Comparison of ENCODE assay signal across 32 cellular contexts in genomic region chr1:30068787-30069472, GRCh38.
"Had no signal": no experiment of that assay in that cellular context is flagged by ENCODE, and none has a peak within 500 bp of the region (broad histone marks: within the 10 kb centered on the region; RNA-seq: fewer than 3 reads in every experiment).

No MANE protein-coding gene starts in this region.

- FAIRE-seq: colon, endometrium, small intestine, TTC549 had no signal

- H3K4me3 Mint-ChIP-seq: activated CD4-positive, alpha-beta memory T cell treated with anti-CD3 and anti-CD28 coated beads for 36 hours; activated T-cell treated with anti-CD3 and anti-CD28 coated beads, Interleukin-2, amount 50 U/mL, for 24 hours; mesothelial cell of epicardium; naive B cell; neural progenitor cell; stimulated activated memory B cell treated with anti-CD40 and anti-IgM and Interleukin-4, amounts not matched to agents 10 μg/mL and 1 μg/mL and 100 μg/mL, for 72 hours; stimulated activated naive CD8-positive, alpha-beta T cell treated with anti-CD3 and anti-CD28 coated beads, Interleukin-15, amount 100 ng/mL, for 72 hours; T-helper 1 cell treated with Interleukin-12 subunit alpha and Interleukin-12 subunit beta and Interleukin-4 antibody, amounts not matched to agents 30 μg/mL and 1 μg/mL, for 36 hours; type B pancreatic cell had no signal

- DNase-seq: activated CD4-positive, alpha-beta memory T cell treated with anti-CD3 and anti-CD28 coated beads for 36 hours; activated CD4-positive, alpha-beta T cell treated with anti-CD3 and anti-CD28 coated beads for 48 hours; activated CD8-positive, alpha-beta memory T cell treated with anti-CD3 and anti-CD28 coated beads, Interleukin-2, amount 50 U/mL, for 48 hours; activated gamma-delta T cell treated with Interleukin-2 at 50 U/mL for 16 hours; activated T-cell treated with anti-CD3 and anti-CD28 coated beads, Interleukin-2, amount 50 U/mL, for 24 hours; dermis blood vessel endothelial cell; effector CD4-positive, alpha-beta T cell; gastrocnemius medialis; islet precursor cell; left cardiac atrium; left ventricle myocardium superior; naive B cell; occipital lobe; psoas muscle; sigmoid colon; small intestine; stimulated activated CD4-positive, alpha-beta T cell treated with anti-CD3 and anti-CD28 coated beads, Interleukin-4, amount 100 ng/mL, for 24 hours; stimulated activated naive CD8-positive, alpha-beta T cell treated with anti-CD3 and anti-CD28 coated beads, Interleukin-15, amount 100 ng/mL, for 72 hours; substantia nigra; T-helper 9 cell had no signal

- H3K4me1 Mint-ChIP-seq: mesothelial cell of epicardium; naive B cell; neural progenitor cell; stimulated activated memory B cell treated with anti-CD40 and anti-IgM and Interleukin-4, amounts not matched to agents 10 μg/mL and 1 μg/mL and 100 μg/mL, for 72 hours; stimulated activated naive CD8-positive, alpha-beta T cell treated with anti-CD3 and anti-CD28 coated beads, Interleukin-15, amount 100 ng/mL, for 72 hours had no signal

- H2AFZ ChIP-seq: hepatocyte, neural progenitor cell, parathyroid adenoma had no signal

- H3K4me3 ChIP-seq: gastrocnemius medialis, hepatocyte, neural progenitor cell, psoas muscle, sigmoid colon had no signal

- H3K36me3 Mint-ChIP-seq: activated CD4-positive, alpha-beta memory T cell treated with anti-CD3 and anti-CD28 coated beads for 36 hours; activated naive CD4-positive, alpha-beta T cell treated with anti-CD3 and anti-CD28 coated beads, Interleukin-2, amount 50 U/mL, for 72 hours; mesothelial cell of epicardium; naive B cell; neural progenitor cell; stimulated activated memory B cell treated with anti-CD40 and anti-IgM and Interleukin-4, amounts not matched to agents 10 μg/mL and 1 μg/mL and 100 μg/mL, for 72 hours; type B pancreatic cell had no signal

- H3K27me3 ChIP-seq: hepatocyte, neural progenitor cell, sigmoid colon had no signal

- H3K9me3 ChIP-seq: gastrocnemius medialis, psoas muscle, sigmoid colon had no signal

- H3K9ac ChIP-seq: neural progenitor cell, parathyroid adenoma had no signal

- H3K27ac ChIP-seq: gastrocnemius medialis, hepatocyte, neural progenitor cell, parathyroid adenoma, psoas muscle, sigmoid colon, VCaP had no signal

- H3K4me1 ChIP-seq: gastrocnemius medialis, neural progenitor cell, parathyroid adenoma, psoas muscle, sigmoid colon had no signal

- H3K9me3 Mint-ChIP-seq: activated CD4-positive, alpha-beta memory T cell treated with anti-CD3 and anti-CD28 coated beads for 36 hours; activated naive CD4-positive, alpha-beta T cell treated with anti-CD3 and anti-CD28 coated beads, Interleukin-2, amount 50 U/mL, for 72 hours; activated T-cell treated with anti-CD3 and anti-CD28 coated beads, Interleukin-2, amount 50 U/mL, for 24 hours; mesothelial cell of epicardium; stimulated activated memory B cell treated with anti-CD40 and anti-IgM and Interleukin-4, amounts not matched to agents 10 μg/mL and 1 μg/mL and 100 μg/mL, for 72 hours; stimulated activated naive CD8-positive, alpha-beta T cell treated with anti-CD3 and anti-CD28 coated beads, Interleukin-15, amount 100 ng/mL, for 72 hours; T-helper 1 cell treated with Interleukin-12 subunit alpha and Interleukin-12 subunit beta and Interleukin-4 antibody, amounts not matched to agents 30 μg/mL and 1 μg/mL, for 36 hours; type B pancreatic cell had no signal

- H3K36me3 ChIP-seq: gastrocnemius medialis, neural progenitor cell, sigmoid colon had no signal

- H3K79me2 ChIP-seq: hepatocyte, parathyroid adenoma had no signal

- H3K27me3 Mint-ChIP-seq: type B pancreatic cell had no signal

- ATAC-seq: gastrocnemius medialis; left cardiac atrium; left ventricle myocardium superior; psoas muscle; stimulated activated memory B cell treated with anti-CD40 and anti-IgM and Interleukin-4, amounts not matched to agents 10 μg/mL and 1 μg/mL and 100 μg/mL, for 72 hours; stimulated activated naive CD8-positive, alpha-beta T cell treated with anti-CD3 and anti-CD28 coated beads, Interleukin-15, amount 100 ng/mL, for 72 hours had no signal

- H3K4me2 ChIP-seq: hepatocyte, neural progenitor cell had no signal

- H3K27ac Mint-ChIP-seq: activated CD4-positive, alpha-beta memory T cell treated with anti-CD3 and anti-CD28 coated beads for 36 hours; activated T-cell treated with anti-CD3 and anti-CD28 coated beads, Interleukin-2, amount 50 U/mL, for 24 hours; mesothelial cell of epicardium; naive B cell; neural progenitor cell; stimulated activated memory B cell treated with anti-CD40 and anti-IgM and Interleukin-4, amounts not matched to agents 10 μg/mL and 1 μg/mL and 100 μg/mL, for 72 hours; stimulated activated naive CD8-positive, alpha-beta T cell treated with anti-CD3 and anti-CD28 coated beads, Interleukin-15, amount 100 ng/mL, for 72 hours; T-helper 1 cell treated with Interleukin-12 subunit alpha and Interleukin-12 subunit beta and Interleukin-4 antibody, amounts not matched to agents 30 μg/mL and 1 μg/mL, for 36 hours; type B pancreatic cell had no signal
